16 cellular contexts compared by ENCODE assay signal in genomic region chr18:50986360-50987087, GRCh38. TPM values are rescaled to one million over a fixed set of nuclear protein-coding genes. Genes with fewer than 3 reads are reported as not detected.
DNase-seq lines count a peak whose midpoint lies in the region; ATAC-seq and TF ChIP-seq lines count a peak whose summit lies in the region.
"Had no signal": no experiment of that assay in that cellular context is flagged by ENCODE, and none has a peak within 500 bp of the region (broad histone marks: within the 10 kb centered on the region; RNA-seq: fewer than 3 reads in every experiment).

No MANE protein-coding gene starts in this region.

- POLR2A ChIA-PET in HCT116 (lab: Charles Lee) = no interaction called here

- WGBS in hepatocyte (ENCODE audit: low lambda C conversion rate, missing lambda C conversion rate) = 87% methylated on average over 2 of the region's 2 CpGs

- TF ChIP-seq CTCF in HCT116 (IDR thresholded peaks at IDR 0.05 in 2 of 3, conservative IDR thresholded peaks at IDR 0.05 in 1 of 3; ENCODE audit: borderline replicate concordance in 1 of 3, insufficient read depth in 1 of 3, low read depth in 2 of 3, low read length in 2 of 3) (no peak), ascending aorta (IDR thresholded peaks at IDR 0.05) (no peak), hepatocyte (IDR thresholded peaks at IDR 0.05; ENCODE audit: poor library complexity) (no peak)

- H3K27me3 ChIP-seq in HCT116 (ENCODE audit: insufficient read depth, low read length) (no peaks in the 10 kb centered on the region), ascending aorta (no peaks in the 10 kb centered on the region), hepatocyte (no peaks in the 10 kb centered on the region)
- H3K27me3 ChIP-seq: cardiac muscle cell had no signal

- intact Hi-C loops in HCT116 (cut with micrococcal nuclease) (no loop called here), ascending aorta (cut with DNase I) (no loop called here)

- H2AFZ ChIP-seq in HCT116 (ENCODE audit: low read depth, low read length, poor library complexity, severe bottlenecking) (no peak overlapping the region), hepatocyte (no peak overlapping the region)

- H3K36me3 ChIP-seq in HCT116 (ENCODE audit: control insufficient read depth in 1 of 2, insufficient read depth in 2 of 2, low read length in 2 of 2) (no peaks in the 10 kb centered on the region), ascending aorta (no peaks in the 10 kb centered on the region), hepatocyte (replicated peaks; ENCODE audit: insufficient read depth, low read depth) (no peaks in the 10 kb centered on the region)
- H3K36me3 ChIP-seq: cardiac muscle cell had no signal

- no TSS peak for BruUV-seq in HCT116 (replicated peaks; lab: Mats Ljungman, UMichigan)

- ATAC-seq in HCT116 (0 out of 2 replicates have a peak, but pooled peaks have one; percentile 25), HG03439 (IDR thresholded peaks at IDR 0.05; ENCODE audit: unreplicated experiment) (no peak)
- ATAC-seq: A549, K562, natural killer cell, sciatic nerve had no signal

- CTCF ChIA-PET in HCT116 (lab: Charles Lee) = no interaction called here

- peaks cover 2 to 9% of the 10 kb centered on the region in 2 experiments; a peak in 1 of 4 replicates for H3K4me1 ChIP-seq in HCT116 (ENCODE audit: control insufficient read depth in 1 of 2, insufficient read depth in 2 of 2, low read length in 2 of 2)
- peaks cover 0 to 2% of the 10 kb centered on the region in 2 donors for H3K4me1 ChIP-seq in ascending aorta
- H3K4me1 ChIP-seq in hepatocyte (ENCODE audit: insufficient read depth) = peaks cover 4% of the 10 kb centered on the region

- H3K79me2 ChIP-seq in HCT116 (ENCODE audit: insufficient read depth, low read length) (no peaks in the 10 kb centered on the region), hepatocyte (peaks cover 6% of the 10 kb centered on the region)

- H3K9me2 ChIP-seq in HCT116 (ENCODE audit: insufficient read depth) (no peaks in the 10 kb centered on the region), hepatocyte (replicated peaks; ENCODE audit: insufficient read depth) (no peaks in the 10 kb centered on the region)

- H3K27ac ChIP-seq in HCT116 (ENCODE audit: low read depth, low read length) (no peak overlapping the region), ascending aorta (peak overlapping the region; percentile 48 to 63), hepatocyte (peak overlapping the region; percentile 56)
- H3K27ac ChIP-seq: A549, cardiac muscle cell, epithelial cell of prostate had no signal

- H3K9me3 ChIP-seq in HCT116 (ENCODE audit: control insufficient read depth in 1 of 2, insufficient read depth in 1 of 2, low read depth in 1 of 2, low read length in 2 of 2) (no peaks in the 10 kb centered on the region), ascending aorta (no peaks in the 10 kb centered on the region), hepatocyte (ENCODE audit: low read depth) (no peaks in the 10 kb centered on the region)
- H3K9me3 ChIP-seq: A549 had no signal

- H4K20me1 ChIP-seq in HCT116 (ENCODE audit: insufficient read depth) (no peaks in the 10 kb centered on the region), hepatocyte (ENCODE audit: insufficient read depth, poor library complexity, severe bottlenecking) (no peaks in the 10 kb centered on the region)

- H3K4me3 ChIP-seq in HCT116 (replicated peaks in 1 of 2; ENCODE audit: low read depth in 1 of 2, low read length in 2 of 2) (no peak overlapping the region), ascending aorta (no peak overlapping the region), hepatocyte (no peak overlapping the region)
- H3K4me3 ChIP-seq: A549, cardiac muscle cell, K562 had no signal

- H3K4me2 ChIP-seq in HCT116 (ENCODE audit: low read length) = peak overlapping the region; percentile 29; the same call in 1 of the 2 replicates
- no peak overlapping the region for H3K4me2 ChIP-seq in hepatocyte
- H3K4me2 ChIP-seq: A549 had no signal

- no peak for TF ChIP-seq RAD21 in HCT116 (IDR thresholded peaks at IDR 0.05; ENCODE audit: low read depth)

- RAD21 ChIA-PET in HCT116 (lab: Charles Lee; ENCODE audit: low non-redundant PET in 1 of 2, low total read pairs in 2 of 2, uncharacterized antibody in 2 of 2, unreplicated experiment in 2 of 2) = no interaction called here

- DNase-seq in 8988T = peak; percentile 23
- DNase-seq in HCT116 (ENCODE audit: low read depth, low spot score) = no peak
- no peak for DNase-seq in ascending aorta (ENCODE audit: low spot score in 2 of 2)
- no peak for DNase-seq in hepatocyte (ENCODE audit: low spot score)
- DNase-seq in activated gamma-delta T cell (lab: John Stamatoyannopoulos, UW) = no peak
- no peak for DNase-seq in stimulated activated CD4-positive, alpha-beta T cell treated with anti-CD3 and anti-CD28 coated beads, Interleukin-4, amount 100 ng/mL, for 24 hours
- DNase-seq in NCI-H748 (lab: John Stamatoyannopoulos, UW; ENCODE audit: unreplicated experiment) = no peak
- DNase-seq: activated CD4-positive, alpha-beta T cell treated with anti-CD3 and anti-CD28 coated beads, Interleukin-2, amount 10 ng/mL, durations not matched to agents 24 days and 14 days; natural killer cell; NCI-H2081 treated with DMSO at 0.1 percent for 48 hours had no signal

- TF ChIP-seq POLR2A in HCT116 (IDR thresholded peaks at IDR 0.05; ENCODE audit: borderline replicate concordance, extremely low read depth, insufficient read depth, insufficient read length) = no peak

- no peak overlapping the region for H3K9ac ChIP-seq in HCT116 (ENCODE audit: low read length)

TF ChIP-seq in HCT116, 20 proteins besides CTCF, POLR2A, EP300 and RAD21:
- TF ChIP-seq SIN3A (IDR thresholded peaks at IDR 0.05; ENCODE audit: low read depth) = no peak
- TF ChIP-seq ELF1 (IDR thresholded peaks at IDR 0.05; ENCODE audit: borderline replicate concordance, low read depth) = no peak
- no peak for TF ChIP-seq ZFX (IDR thresholded peaks at IDR 0.05)
- no peak for TF ChIP-seq EGR1 (IDR thresholded peaks at IDR 0.05; ENCODE audit: low read depth)
- TF ChIP-seq SRF (IDR thresholded peaks at IDR 0.05; ENCODE audit: low read depth) = no peak
- TF ChIP-seq FOSL1 (IDR thresholded peaks at IDR 0.05; ENCODE audit: low read depth) = no peak
- no peak for TF ChIP-seq TCF7L2 (IDR thresholded peaks at IDR 0.05; ENCODE audit: borderline replicate concordance, extremely low read depth, insufficient read depth, insufficient read length)
- TF ChIP-seq YY1 (IDR thresholded peaks at IDR 0.05; ENCODE audit: extremely low read depth, insufficient replicate concordance, low read depth, low read length) = no peak
- no peak for TF ChIP-seq CEBPB (IDR thresholded peaks at IDR 0.05; ENCODE audit: low read depth)
- no peak for TF ChIP-seq CBX3 (IDR thresholded peaks at IDR 0.05; ENCODE audit: low read depth)
- no peak for TF ChIP-seq REST (IDR thresholded peaks at IDR 0.05; ENCODE audit: low read depth)
- TF ChIP-seq SP1 (IDR thresholded peaks at IDR 0.05; ENCODE audit: low read depth) = no peak
- TF ChIP-seq JUND (IDR thresholded peaks at IDR 0.05) = no peak
- TF ChIP-seq ATF3 (IDR thresholded peaks at IDR 0.05) = no peak

RNA-seq across cellular contexts. Expression of gene ELAC1, which starts 18.7 kb away (rescaled TPM):
- total RNA-seq in HCT116 (2021; ENCODE audit: unreplicated experiment) = 8.6 TPM
- polyA plus RNA-seq in HCT116 (2012) = 4.5 and 7.1 TPM in 2 replicates
- not detected for total RNA-seq in ascending aorta
- total RNA-seq in hepatocyte = 5.7 and 9.4 TPM in 2 replicates
- 9.1 and 14.7 TPM in 2 replicates for polyA plus RNA-seq in hepatocyte

RNA-seq across cellular contexts. Expression of gene SMAD4, which starts 43.5 kb away (rescaled TPM):
- 96.3 TPM for total RNA-seq in HCT116 (2021; ENCODE audit: unreplicated experiment)
- 55.6 and 61.8 TPM in 2 replicates for polyA plus RNA-seq in HCT116 (2012)
- total RNA-seq in ascending aorta = 196 TPM
- total RNA-seq in hepatocyte = 109 and 116 TPM in 2 replicates
- 62.5 and 64.4 TPM in 2 replicates for polyA plus RNA-seq in hepatocyte
